ENCODE assay signal across 1 cellular context in the genomic region with DNA sequence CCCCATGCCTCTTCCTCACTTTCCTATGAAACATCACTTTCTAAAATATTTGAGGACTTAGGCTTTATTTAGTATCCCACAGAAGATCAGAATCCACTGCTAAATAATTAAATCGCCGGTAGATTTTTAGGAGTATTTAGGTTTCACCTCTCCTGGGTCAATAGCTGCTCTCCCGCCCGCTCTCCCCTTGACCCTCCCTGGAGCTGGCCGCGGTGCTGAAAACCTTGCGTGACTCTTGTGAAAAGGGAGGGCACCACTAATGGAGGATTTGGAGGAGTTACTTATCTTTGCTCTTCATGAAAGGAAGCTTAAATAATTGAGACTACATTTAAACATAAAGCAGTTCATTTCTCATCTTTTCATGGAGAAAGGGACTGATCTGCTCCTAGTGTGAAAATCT.
TF ChIP-seq lines count a peak whose summit lies in the region.

No MANE protein-coding gene starts in this region.

TF ChIP-seq in K562, 482 proteins besides CTCF, POLR2A, EP300 and RAD21 (continued from another document):
- TF ChIP-seq NR2C2 (CRISPR knock-in tag; IDR thresholded peaks at IDR 0.05) (no peak), NR2C2 (tag; IDR thresholded peaks at IDR 0.05) (peak; percentile 35; the same call in 1 of the 2 replicates), REST (CRISPR knock-in tag; IDR thresholded peaks at IDR 0.05; ENCODE audit: low read depth) (peak; percentile 93), MIER1 (IDR thresholded peaks at IDR 0.05; ENCODE audit: low read depth) (peak; percentile 94), CREM (IDR thresholded peaks at IDR 0.05; ENCODE audit: low read depth) (peak; percentile 38; the same call in 1 of the 2 replicates), VEZF1 (CRISPR knock-in tag; IDR thresholded peaks at IDR 0.05) (peak; percentile 73), RFX1 (IDR thresholded peaks at IDR 0.05) (no peak), EGR1 (conservative IDR thresholded peaks at IDR 0.05) (no peak), BCL6 (CRISPR knock-in tag; IDR thresholded peaks at IDR 0.05) (no peak)
- TF ChIP-seq, protein P1, sequence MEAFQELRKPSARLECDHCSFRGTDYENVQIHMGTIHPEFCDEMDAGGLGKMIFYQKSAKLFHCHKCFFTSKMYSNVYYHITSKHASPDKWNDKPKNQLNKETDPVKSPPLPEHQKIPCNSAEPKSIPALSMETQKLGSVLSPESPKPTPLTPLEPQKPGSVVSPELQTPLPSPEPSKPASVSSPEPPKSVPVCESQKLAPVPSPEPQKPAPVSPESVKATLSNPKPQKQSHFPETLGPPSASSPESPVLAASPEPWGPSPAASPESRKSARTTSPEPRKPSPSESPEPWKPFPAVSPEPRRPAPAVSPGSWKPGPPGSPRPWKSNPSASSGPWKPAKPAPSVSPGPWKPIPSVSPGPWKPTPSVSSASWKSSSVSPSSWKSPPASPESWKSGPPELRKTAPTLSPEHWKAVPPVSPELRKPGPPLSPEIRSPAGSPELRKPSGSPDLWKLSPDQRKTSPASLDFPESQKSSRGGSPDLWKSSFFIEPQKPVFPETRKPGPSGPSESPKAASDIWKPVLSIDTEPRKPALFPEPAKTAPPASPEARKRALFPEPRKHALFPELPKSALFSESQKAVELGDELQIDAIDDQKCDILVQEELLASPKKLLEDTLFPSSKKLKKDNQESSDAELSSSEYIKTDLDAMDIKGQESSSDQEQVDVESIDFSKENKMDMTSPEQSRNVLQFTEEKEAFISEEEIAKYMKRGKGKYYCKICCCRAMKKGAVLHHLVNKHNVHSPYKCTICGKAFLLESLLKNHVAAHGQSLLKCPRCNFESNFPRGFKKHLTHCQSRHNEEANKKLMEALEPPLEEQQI (IDR thresholded peaks at IDR 0.05) = 0 out of 2 replicates have a peak, but pooled peaks have one; percentile 24
